In genomic region chr12:66269757-66270383, GRCh38 we compare ENCODE assay signal across 8 cellular contexts. TPM values are rescaled to one million over a fixed set of nuclear protein-coding genes. Genes with fewer than 3 reads are reported as not detected.
A peak's percentile ranks its signal among the peaks of the same experiment; 100 is the strongest.
DNase-seq lines count a peak whose midpoint lies in the region; ATAC-seq, FAIRE-seq and TF ChIP-seq lines count a peak whose summit lies in the region.

No MANE protein-coding gene starts in this region.

- H3K27ac ChIP-seq in kidney (ENCODE audit: low read depth in 2 of 2, low read length in 2 of 2) (no peak overlapping the region), transverse colon (no peak overlapping the region)

- H3K4me3 ChIP-seq in cardiac fibroblast (replicated peaks in 1 of 2; ENCODE audit: low read depth in 2 of 2, low read length in 2 of 2): no peak overlapping the region
- no peak overlapping the region for H3K4me3 ChIP-seq in kidney (ENCODE audit: low read length in 2 of 2)
- H3K4me3 ChIP-seq in transverse colon: no peak overlapping the region

- DNase-seq in A172 (ENCODE audit: low spot score) (peak; percentile 36), GM03348 (ENCODE audit: low spot score) (peak; percentile 77), NOMO-1 (lab: John Stamatoyannopoulos, UW; ENCODE audit: unreplicated experiment in 2 of 2) (peak; percentile 41 to 76), cardiac fibroblast (ENCODE audit: low read depth in 2 of 2) (peak; percentile 71 to 72), kidney (no peak), transverse colon (no peak), mesenteric fat pad (ENCODE audit: low spot score) (no peak)

- no peaks in the 10 kb centered on the region for H3K36me3 ChIP-seq in kidney (ENCODE audit: control insufficient read depth in 1 of 2, insufficient read depth in 2 of 2, low read length in 2 of 2)
- no peaks in the 10 kb centered on the region for H3K36me3 ChIP-seq in transverse colon

- in situ Hi-C loops in transverse colon (cut with MboI; ENCODE audit: low pct_ligation_motif_present in 1 of 4, low pct_unique_long_range_greater_than_20kb in 1 of 4, low sequenced_read_pairs in 3 of 4): loop anchor here in 3 of 4 donors (10.0 to 25.0 kb wide), 5 partner anchors 135 to 592 kb away; partner anchors contain the start of gene GRIP1 (in 2 of the 3)

- no peak for TF ChIP-seq POLR2A in transverse colon (IDR thresholded peaks at IDR 0.05)

- peak; percentile 74 for TF ChIP-seq CTCF in cardiac fibroblast (IDR thresholded peaks at IDR 0.05; ENCODE audit: low read depth, low read length)
- peak; percentile 54 for TF ChIP-seq CTCF in kidney (IDR thresholded peaks at IDR 0.05; ENCODE audit: borderline replicate concordance, extremely low read depth, insufficient read depth)
- peak; percentile 52 to 66 (median 60) for TF ChIP-seq CTCF in transverse colon (IDR thresholded peaks at IDR 0.05)

- TF ChIP-seq EP300 in transverse colon (IDR thresholded peaks at IDR 0.05; ENCODE audit: low read depth): no peak

- H3K9ac ChIP-seq in kidney (ENCODE audit: low read length in 2 of 2): no peak overlapping the region

- no peaks in the 10 kb centered on the region for H3K27me3 ChIP-seq in transverse colon

- WGBS in transverse colon (ENCODE audit: low coverage in 1 of 2), 2 donors: 60 to 62% methylated on average over 5 of the region's 5 CpGs

- FAIRE-seq in kidney (lab: Jason Lieb, UNC): peak; percentile 53

- H3K4me1 ChIP-seq in kidney (ENCODE audit: control insufficient read depth in 1 of 2, insufficient read depth in 1 of 2, low read depth in 1 of 2, low read length in 2 of 2) (no peaks in the 10 kb centered on the region), transverse colon (no peaks in the 10 kb centered on the region)

- H3K9me3 ChIP-seq in kidney (ENCODE audit: control insufficient read depth in 1 of 2, low read length in 2 of 2) (no peaks in the 10 kb centered on the region), transverse colon (no peaks in the 10 kb centered on the region)

- peak; percentile 60 for ATAC-seq in HG03469 (IDR thresholded peaks at IDR 0.05; ENCODE audit: unreplicated experiment)

- intact Hi-C loops in kidney (cut with DNase I): no loop called here
- intact Hi-C loops in transverse colon (cut with DNase I; ENCODE audit: low total_unique reads): no loop called here

RNA-seq across cellular contexts. Expression of gene HELB, which starts 32.4 kb away (rescaled TPM):
- total RNA-seq in A172 (2014; rRNA removed; shearing (Covaris generic)): 1.4 and 2.1 TPM in 2 replicates
- total RNA-seq in kidney (7.3 TPM), transverse colon (10 to 100 TPM in 2 of 4 donors, 1 to 10 TPM in 2; 1.4 to 17.2 (median 9.8) TPM), mesenteric fat pad (2.9 TPM)
- polyA plus RNA-seq in kidney (ENCODE audit: insufficient read depth, low read depth, low replicate concordance): 0.41 TPM

Comparison
In these comparisons a context has a peak if more than half of its experiments do, and no peak if none do; other contexts are left out.
1. DNase-seq: peak in A172 (single experiment), GM03348 (single experiment), NOMO-1 (2 of 2) and cardiac fibroblast (2 of 2); none in kidney (single experiment), transverse colon (single experiment) and mesenteric fat pad (single experiment).
2. Peak in every context shown above with its lines, with median percentiles within 50 percentile points of each other: CTCF ChIP-seq.